9 cellular contexts compared by ENCODE assay signal in genomic region chr7:80916770-80917681, GRCh38. TPM values are rescaled to one million over a fixed set of nuclear protein-coding genes. Genes with fewer than 3 reads are reported as not detected.
DNase-seq lines count a peak whose midpoint lies in the region; ATAC-seq and TF ChIP-seq lines count a peak whose summit lies in the region.
"Had no signal": no experiment of that assay in that cellular context is flagged by ENCODE, and none has a peak within 500 bp of the region (broad histone marks: within the 10 kb centered on the region; RNA-seq: fewer than 3 reads in every experiment).

No MANE protein-coding gene starts in this region.

- peaks cover 35% of the 10 kb centered on the region for H3K4me1 ChIP-seq in mammary epithelial cell (ENCODE audit: insufficient read depth, low read length)

- peak overlapping the region; percentile 63 to 99 (median 99) for H3K4me3 ChIP-seq in mammary epithelial cell (replicated peaks in 1 of 3; ENCODE audit: insufficient read depth in 1 of 3, low read depth in 2 of 3, low read length in 3 of 3)

- WGBS in mammary epithelial cell (ENCODE audit: low coverage, missing lambda C conversion rate): 3% methylated on average over 3 of the region's 3 CpGs

- peak overlapping the region; percentile 97 for H3K27ac ChIP-seq in mammary epithelial cell (ENCODE audit: insufficient read depth, low read depth, low read length)

- peaks cover 69% of the 10 kb centered on the region for H3K79me2 ChIP-seq in mammary epithelial cell (ENCODE audit: insufficient read depth, low read length)

- in situ Hi-C loops in mammary epithelial cell (cut with MboI; ENCODE audit: low sequenced_read_pairs in 2 of 2): loop anchor here (5.0 to 10.0 kb wide), 3 partner anchors 155 to 540 kb away; no protein-coding TSS in a partner anchor

- DNase-seq in AG08395 (ENCODE audit: low spot score) (peak; percentile 49), Kasumi-1 (lab: John Stamatoyannopoulos, UW) (peak; percentile 51 to 64), mammary epithelial cell (peak; percentile 92), medulla oblongata (ENCODE audit: extremely low spot score) (peak; percentile 62), mucosa of gallbladder (ENCODE audit: low spot score) (no peak), HuH-7.5 (ENCODE audit: low spot score) (no peak), C1 segment of cervical spinal cord (lab: John Stamatoyannopoulos, UW) (no peak)

- no peak for ATAC-seq in HG02571 (IDR thresholded peaks at IDR 0.05; ENCODE audit: unreplicated experiment)

- dilution Hi-C loops in mammary epithelial cell (cut with HindIII; ENCODE audit: low sequenced_read_pairs): loop anchor here (5.0 kb wide), 1 partner anchor 95 kb away; no protein-coding TSS in a partner anchor

- H3K9me3 ChIP-seq in mammary epithelial cell (replicated peaks; ENCODE audit: insufficient read depth, low read length): no peaks in the 10 kb centered on the region

- H3K36me3 ChIP-seq in mammary epithelial cell (ENCODE audit: insufficient read depth, low read length): peaks cover 24% of the 10 kb centered on the region

- no peaks in the 10 kb centered on the region for H3K27me3 ChIP-seq in mammary epithelial cell (ENCODE audit: insufficient read depth, low read length)

- CTCF ChIA-PET in mammary epithelial cell (lab: Charles Lee; ENCODE audit: low non-redundant PET): interaction anchor here (0.5 to 0.7 kb wide), 2 partner anchors 158 to 1161 kb away, joined by 3 to 4 read pairs; no protein-coding TSS in a partner anchor

- H3K4me2 ChIP-seq in mammary epithelial cell (ENCODE audit: insufficient read depth, low read depth, low read length): peak overlapping the region; percentile 69

- no peaks in the 10 kb centered on the region for H4K20me1 ChIP-seq in mammary epithelial cell (ENCODE audit: insufficient read depth, low read length)

- no peak overlapping the region for H2AFZ ChIP-seq in mammary epithelial cell (ENCODE audit: low read depth, low read length)

- H3K9ac ChIP-seq in mammary epithelial cell (ENCODE audit: insufficient read depth, low read length): peak overlapping the region; percentile 98

- TF ChIP-seq CTCF in mammary epithelial cell (conservative IDR thresholded peaks at IDR 0.05 in 1 of 2, IDR thresholded peaks at IDR 0.05 in 1 of 2; ENCODE audit: extremely low read depth in 1 of 2, insufficient read depth in 1 of 2, low read depth in 1 of 2, low read length in 2 of 2): peak; percentile 45 to 51

- intact Hi-C loops in mammary epithelial cell (cut with micrococcal nuclease): loop anchor here (1.0 to 10.0 kb wide), 6 partner anchors 85 to 492 kb away; no protein-coding TSS in a partner anchor

- no TSS peak for BruUV-seq in mammary epithelial cell (replicated peaks; lab: Mats Ljungman, UMichigan)

RNA-seq across cellular contexts. Expression of gene SEMA3C, which starts 1.8 kb away (rescaled TPM):
- total RNA-seq in mammary epithelial cell: 100 to 1,000 TPM; 312 to 708 TPM
- polyA plus RNA-seq in mammary epithelial cell: 140 TPM
- 473 TPM for polyA minus RNA-seq in mammary epithelial cell
- 44.1 TPM for total RNA-seq in mucosa of gallbladder
- total RNA-seq: T-helper 2 cell treated with Interferon-gamma antibody and Interleukin-4, amounts not matched to agents 100 ng/mL and 5 ng/mL, for 36 hours had no signal

Comparison
In these comparisons a context has a peak if more than half of its experiments do, and no peak if none do; other contexts are left out.
1. DNase-seq: peak in AG08395 (single experiment), Kasumi-1 (2 of 2), mammary epithelial cell (single experiment) and medulla oblongata (single experiment); none in mucosa of gallbladder (single experiment), HuH-7.5 (single experiment) and C1 segment of cervical spinal cord (0 of 14).